ENCODE assay signal across 8 cellular contexts in the genomic region with DNA sequence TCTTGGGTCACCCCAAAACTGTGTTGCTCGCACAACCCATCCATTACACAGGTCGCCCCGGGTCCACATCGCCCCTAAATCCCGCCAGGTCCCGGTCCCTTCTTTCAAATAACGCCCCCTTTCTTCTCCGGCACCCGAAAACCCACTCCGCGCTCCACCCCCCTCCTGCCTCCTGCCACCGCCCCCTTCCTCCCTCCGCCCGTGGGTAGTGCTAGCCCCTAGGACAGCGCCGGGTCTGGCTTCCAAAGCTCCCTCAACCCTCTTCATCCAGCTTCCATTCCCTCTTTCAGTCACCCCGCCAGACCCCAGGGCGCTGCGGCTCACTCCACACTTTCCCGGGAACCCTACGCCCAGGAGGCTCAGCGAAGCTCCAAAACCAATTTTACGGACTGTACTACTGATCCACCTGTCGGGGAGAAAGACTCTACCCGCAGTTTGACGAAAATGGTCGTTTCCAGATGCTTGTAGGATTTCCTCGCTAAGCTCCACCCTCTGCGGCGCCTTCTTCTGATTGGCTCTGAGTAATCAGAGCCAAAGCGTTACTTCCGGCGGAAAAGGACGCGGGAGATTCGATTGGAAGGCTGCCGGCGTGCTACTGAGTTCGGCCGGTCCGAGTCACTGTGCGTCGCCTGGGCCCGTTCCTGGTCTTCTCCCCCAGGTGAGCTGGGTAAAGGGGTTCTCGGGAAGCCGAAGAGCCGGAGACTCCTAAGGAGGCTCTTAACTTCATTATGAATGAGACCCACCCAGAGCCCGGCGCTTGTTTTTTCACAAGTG. TPM values are rescaled to one million over a fixed set of nuclear protein-coding genes. Genes with fewer than 3 reads are reported as not detected.
DNase-seq lines count a peak whose midpoint lies in the region; ATAC-seq, FAIRE-seq and TF ChIP-seq lines count a peak whose summit lies in the region.

Gene DDIAS, plus strand, starts transcription at position 572 of the 774 bp plus-strand sequence. CDS start 13,003 bp downstream, outside the sequence.

- peak within 1 kb of the TSS; percentile 95 for H3K27ac Mint-ChIP-seq in Caco-2 (ENCODE audit: unreplicated experiment)

- no peaks in the 10 kb centered on the region for H3K36me3 ChIP-seq in Caco-2 (ENCODE audit: control insufficient read depth, insufficient read depth, low read length)
- H3K36me3 ChIP-seq in HUES6 (ENCODE audit: control insufficient read depth, insufficient read depth, low read length): no peaks in the 10 kb centered on the region
- H3K36me3 ChIP-seq in OCI-LY1 (ENCODE audit: insufficient read depth, low read length): no peaks in the 10 kb centered on the region
- H3K36me3 ChIP-seq in mesodermal cell (ENCODE audit: control insufficient read depth, insufficient read depth, low read length): no peaks in the 10 kb centered on the region

- H3K9ac ChIP-seq in HUES6 (ENCODE audit: low read length) (peak within 1 kb of the TSS; percentile 61), OCI-LY1 (ENCODE audit: low read length) (peak within 1 kb of the TSS; percentile 88)

- TF ChIP-seq CTCF in Caco-2 (IDR thresholded peaks at IDR 0.05; ENCODE audit: insufficient read depth in 1 of 2, low read depth in 1 of 2, low read length in 1 of 2, severe bottlenecking in 1 of 2, unreplicated experiment in 1 of 2): no peak
- TF ChIP-seq CTCF in OCI-LY1 (IDR thresholded peaks at IDR 0.05; ENCODE audit: low read length): no peak

- peaks cover 45% of the 10 kb centered on the region for H3K79me2 ChIP-seq in OCI-LY1 (ENCODE audit: insufficient read depth, low read length)

- H3K4me3 ChIP-seq in Caco-2 (ENCODE audit: low read depth, low read length) (peak within 1 kb of the TSS; percentile 63), HUES6 (ENCODE audit: low read depth, low read length) (peak within 1 kb of the TSS; percentile 72), OCI-LY1 (ENCODE audit: low read depth, low read length, poor library complexity, severe bottlenecking) (peak within 1 kb of the TSS; percentile 94), mesodermal cell (ENCODE audit: extremely low read depth, insufficient read depth, low read length, poor library complexity, severe bottlenecking) (peak within 1 kb of the TSS; percentile 71)

- H3K27me3 Mint-ChIP-seq in Caco-2 (ENCODE audit: insufficient read depth, unreplicated experiment): no peaks in the 10 kb centered on the region

- peak within 1 kb of the TSS; percentile 97 for H3K4me2 ChIP-seq in OCI-LY1 (ENCODE audit: low read length)

- BruUV-seq in Caco-2 (replicated peaks; lab: Mats Ljungman, UMichigan): no TSS peak

- ATAC-seq in GM21423 (IDR thresholded peaks at IDR 0.05; ENCODE audit: unreplicated experiment): peak; percentile 69

- no peaks in the 10 kb centered on the region for H3F3A ChIP-seq in OCI-LY1 (ENCODE audit: insufficient read depth, low read length)

- no peaks in the 10 kb centered on the region for H4K20me1 ChIP-seq in OCI-LY1 (ENCODE audit: insufficient read depth, low read length)

- WGBS in mesodermal cell (ENCODE audit: insufficient coverage in 2 of 2), 2 experiments: 0% methylated on average over 26 to 45 of the region's 49 CpGs

- CTCF ChIA-PET in Caco-2 (lab: Charles Lee): interaction anchor here (0.5 to 3.6 kb wide), 16 partner anchors 26 to 385 kb away, joined by 3 to 68 read pairs (median 8); partner anchors contain the start of genes CCDC90B, PCF11 and RAB30

- H3K27me3 ChIP-seq in Caco-2 (replicated peaks; ENCODE audit: control insufficient read depth, insufficient read depth, low read length): no peaks in the 10 kb centered on the region
- no peaks in the 10 kb centered on the region for H3K27me3 ChIP-seq in HUES6 (ENCODE audit: control insufficient read depth, insufficient read depth, low read length)
- no peaks in the 10 kb centered on the region for H3K27me3 ChIP-seq in OCI-LY1 (ENCODE audit: insufficient read depth, low read length)

- peaks cover 4% of the 10 kb centered on the region; the same call in 1 of the 2 replicates for H3K4me1 ChIP-seq in Caco-2
- H3K4me1 ChIP-seq in HUES6 (ENCODE audit: control insufficient read depth, insufficient read depth, low read length): peaks cover 8% of the 10 kb centered on the region; the same call in 1 of the 2 replicates
- peaks cover 48% of the 10 kb centered on the region for H3K4me1 ChIP-seq in OCI-LY1 (ENCODE audit: insufficient read depth, low read length, severe bottlenecking)
- no peaks in the 10 kb centered on the region for H3K4me1 ChIP-seq in mesodermal cell (ENCODE audit: control insufficient read depth, insufficient read depth, low read length, poor library complexity, severe bottlenecking)

- intact Hi-C loops in Caco-2 (cut with micrococcal nuclease; ENCODE audit: unreplicated experiment): loop anchor here (1.0 to 2.0 kb wide), 4 partner anchors 170 to 823 kb away; partner anchors contain the start of genes ANKRD42 and RAB30

- H3K4me3 Mint-ChIP-seq in Caco-2 (ENCODE audit: unreplicated experiment): peak within 1 kb of the TSS; percentile 93

- peak; percentile 79 for FAIRE-seq in endometrium (lab: Jason Lieb, UNC)

- peak; percentile 98 to 99 for DNase-seq in Caco-2
- DNase-seq in activated CD8-positive, alpha-beta memory T cell treated with anti-CD3 and anti-CD28 coated beads, Interleukin-2, amount 50 U/mL, for 4 hours: peak; percentile 88
- peak; percentile 78 to 92 for DNase-seq in stimulated activated CD8-positive, alpha-beta memory T cell treated with anti-CD3 and anti-CD28 coated beads, Interleukin-15, amount 100 ng/mL, for 4 hours (ENCODE audit: low read depth in 2 of 2)

- H3K36me3 Mint-ChIP-seq in Caco-2 (ENCODE audit: insufficient read depth, unreplicated experiment): peaks cover 23% of the 10 kb centered on the region

- H3K4me1 Mint-ChIP-seq in Caco-2 (ENCODE audit: low read depth, unreplicated experiment): peaks cover 34% of the 10 kb centered on the region

- H3K27ac ChIP-seq in HUES6 (ENCODE audit: low read depth, low read length): no peak within 1 kb of the TSS
- peak within 1 kb of the TSS; percentile 48 for H3K27ac ChIP-seq in OCI-LY1 (ENCODE audit: low read depth, low read length, poor library complexity, severe bottlenecking)
- H3K27ac ChIP-seq in mesodermal cell (ENCODE audit: low read depth, low read length, severe bottlenecking): peak within 1 kb of the TSS; percentile 60

- no peaks in the 10 kb centered on the region for H3K9me3 Mint-ChIP-seq in Caco-2 (ENCODE audit: unreplicated experiment)

- POLR2A ChIA-PET in Caco-2 (lab: Charles Lee): interaction anchor here (0.5 to 2.5 kb wide), 18 partner anchors 9 to 385 kb away, joined by 3 to 34 read pairs (median 5); partner anchors contain the start of genes ANKRD42, CCDC90B, PCF11 and RAB30

- H3K9me3 ChIP-seq in Caco-2 (no peaks in the 10 kb centered on the region), HUES6 (ENCODE audit: control insufficient read depth, insufficient read depth, low read depth, low read length) (no peaks in the 10 kb centered on the region), OCI-LY1 (ENCODE audit: low read length) (no peaks in the 10 kb centered on the region), mesodermal cell (ENCODE audit: control insufficient read depth, low read length) (no peaks in the 10 kb centered on the region)

- H2AFZ ChIP-seq in OCI-LY1 (ENCODE audit: low read length): peak within 1 kb of the TSS; percentile 45

- H3K9me2 ChIP-seq in OCI-LY1 (ENCODE audit: low read depth, low read length): no peaks in the 10 kb centered on the region

RNA-seq across cellular contexts. Expression of gene DDIAS, which starts in this region (rescaled TPM):
- total RNA-seq in Caco-2 (2022): 20.1 and 22.0 TPM in 2 replicates
- polyA plus RNA-seq in mesodermal cell (2013, experiment 1 of 2): 13.7 TPM
- polyA plus RNA-seq in mesodermal cell (2013, experiment 2 of 2): 12.5 TPM
